In genomic region chrX:15202458-15203177, GRCh38 we compare ENCODE assay signal across 11 cellular contexts.
DNase-seq lines count a peak whose midpoint lies in the region; ATAC-seq, FAIRE-seq and TF ChIP-seq lines count a peak whose summit lies in the region.
"Had no signal": no experiment of that assay in that cellular context is flagged by ENCODE, and none has a peak within 500 bp of the region (broad histone marks: within the 10 kb centered on the region; RNA-seq: fewer than 3 reads in every experiment).

No MANE protein-coding gene starts in this region.

- no peak overlapping the region for H3K4me3 Mint-ChIP-seq in progenitor cell of endocrine pancreas (ENCODE audit: low read depth)
- H3K4me3 Mint-ChIP-seq: activated B cell treated with CpG ODN at 0.5 μM for 24 hours; CD8-positive, alpha-beta T cell had no signal

- TF ChIP-seq POLR2A in GM12892 (IDR thresholded peaks at IDR 0.05; ENCODE audit: low read depth, low read length): no peak

- no peaks in the 10 kb centered on the region for H3K27me3 Mint-ChIP-seq in progenitor cell of endocrine pancreas
- H3K27me3 Mint-ChIP-seq: activated B cell treated with CpG ODN at 0.5 μM for 24 hours had no signal

- no peaks in the 10 kb centered on the region for H3K4me1 Mint-ChIP-seq in progenitor cell of endocrine pancreas (ENCODE audit: low read depth)
- H3K4me1 Mint-ChIP-seq: activated B cell treated with CpG ODN at 0.5 μM for 24 hours had no signal

- peak; percentile 32 for ATAC-seq in HG03108 (IDR thresholded peaks at IDR 0.05; ENCODE audit: unreplicated experiment)
- ATAC-seq in GM19023 (IDR thresholded peaks at IDR 0.05; ENCODE audit: unreplicated experiment): no peak
- ATAC-seq: CD8-positive, alpha-beta T cell had no signal

- DNase-seq in A172 (ENCODE audit: low spot score): peak; percentile 92
- no peak for DNase-seq in GM12892 (ENCODE audit: insufficient read length)
- peak; percentile 86 for DNase-seq in astrocyte of the hippocampus (ENCODE audit: low read depth, low spot score)
- no peak for DNase-seq in progenitor cell of endocrine pancreas (ENCODE audit: low spot score, unreplicated experiment)
- DNase-seq in NCI-H187 treated with DMSO at 0.1 percent for 48 hours (lab: John Stamatoyannopoulos, UW): no peak
- no peak for DNase-seq in NCI-H2081 (lab: John Stamatoyannopoulos, UW)
- DNase-seq: activated B cell treated with CpG ODN at 0.5 μM for 24 hours; CD8-positive, alpha-beta T cell; head of caudate nucleus had no signal

- FAIRE-seq in GM12892 (lab: Jason Lieb, UNC): peak; percentile 40

- no peak overlapping the region for H3K27ac Mint-ChIP-seq in progenitor cell of endocrine pancreas
- H3K27ac Mint-ChIP-seq: activated B cell treated with CpG ODN at 0.5 μM for 24 hours had no signal

- H3K36me3 Mint-ChIP-seq in progenitor cell of endocrine pancreas (ENCODE audit: insufficient read depth): peaks cover 2% of the 10 kb centered on the region
- H3K36me3 Mint-ChIP-seq: CD8-positive, alpha-beta T cell had no signal

- no peak for TF ChIP-seq CTCF in progenitor cell of endocrine pancreas (IDR thresholded peaks at IDR 0.05; ENCODE audit: unreplicated experiment)

- H3K9me3 Mint-ChIP-seq in progenitor cell of endocrine pancreas (ENCODE audit: low read depth): peaks cover 16% of the 10 kb centered on the region
- H3K9me3 Mint-ChIP-seq: activated B cell treated with CpG ODN at 0.5 μM for 24 hours; CD8-positive, alpha-beta T cell had no signal

Comparison
In these comparisons a context has a peak if more than half of its experiments do, and no peak if none do; other contexts are left out.
1. DNase-seq: peak in A172 (single experiment) and astrocyte of the hippocampus (single experiment); none in GM12892 (single experiment), progenitor cell of endocrine pancreas (single experiment), NCI-H187 treated with DMSO at 0.1 percent for 48 hours (single experiment) and NCI-H2081 (0 of 2).